ENCODE assay signal across 23 cellular contexts in the genomic region with DNA sequence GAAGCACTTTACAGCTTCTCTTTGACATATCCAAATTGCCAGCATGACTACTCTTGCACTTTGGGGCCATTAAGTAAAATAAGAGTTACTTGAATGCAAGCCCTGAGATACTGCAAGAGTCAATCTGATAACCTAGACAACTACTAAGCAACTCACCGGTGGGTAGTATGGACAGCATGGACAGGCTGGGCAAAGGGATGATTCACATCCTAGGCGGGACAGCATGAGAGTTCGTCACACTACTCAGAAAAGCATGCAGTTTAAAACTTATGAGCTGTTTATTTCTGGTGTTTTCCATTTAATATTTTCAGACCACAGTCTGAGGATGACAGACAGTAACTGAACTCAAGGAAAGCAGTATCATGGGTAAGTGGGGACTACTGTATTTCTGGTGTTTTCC.
DNase-seq lines count a peak whose midpoint lies in the region; ATAC-seq, FAIRE-seq and TF ChIP-seq lines count a peak whose summit lies in the region.
"Had no signal": no experiment of that assay in that cellular context is flagged by ENCODE, and none has a peak within 500 bp of the region (broad histone marks: within the 10 kb centered on the region; RNA-seq: fewer than 3 reads in every experiment).

No MANE protein-coding gene starts in this region.

- no peak overlapping the region for H3K4me2 ChIP-seq in astrocyte (ENCODE audit: low read length)
- H3K4me2 ChIP-seq: BLaER1 treated with 17β-estradiol and CSF1 and Interleukin-3, amounts not matched to agents 10 nM and 100 nM had no signal

- no peaks in the 10 kb centered on the region for H3K9me3 Mint-ChIP-seq in astrocyte (ENCODE audit: unreplicated experiment)
- H3K9me3 Mint-ChIP-seq: activated T-helper 2 cell treated with anti-CD3 and anti-CD28 coated beads, Interferon-gamma antibody, Interleukin-2, Interleukin-4, amounts not matched to agents 10 μg/mL and 5 μg/mL and 100 μg/mL, durations not matched to agents 14 hours and 24 hours and 36 hours had no signal

- FAIRE-seq in astrocyte (lab: Jason Lieb, UNC) = no peak

- no peaks in the 10 kb centered on the region for H4K20me1 ChIP-seq in astrocyte (ENCODE audit: insufficient read depth, low read length)
- H4K20me1 ChIP-seq: BLaER1 treated with 17β-estradiol and CSF1 and Interleukin-3, amounts not matched to agents 10 nM and 100 nM had no signal

- no peak overlapping the region for H3K27ac ChIP-seq in astrocyte (ENCODE audit: low read depth, low read length)
- H3K27ac ChIP-seq: BLaER1 treated with 17β-estradiol and CSF1 and Interleukin-3, amounts not matched to agents 10 nM and 100 nM; esophagus squamous epithelium; heart right ventricle had no signal

- no peaks in the 10 kb centered on the region for H3K27me3 Mint-ChIP-seq in astrocyte (ENCODE audit: low read depth, unreplicated experiment)
- H3K27me3 Mint-ChIP-seq: activated naive CD8-positive, alpha-beta T cell treated with anti-CD3 and anti-CD28 coated beads, Interleukin-2, amount 50 U/mL, for 24 hours had no signal

- ATAC-seq in HG02973 (IDR thresholded peaks at IDR 0.05; ENCODE audit: unreplicated experiment) = no peak
- ATAC-seq: activated naive CD8-positive, alpha-beta T cell treated with anti-CD3 and anti-CD28 coated beads, Interleukin-2, amount 50 U/mL, for 24 hours; GM12878; heart right ventricle; stimulated activated effector memory CD8-positive, alpha-beta T cell treated with anti-CD3 and anti-CD28 coated beads, Interleukin-12 subunit alpha, Interleukin-12 subunit beta, amount 100 ng/mL, for 72 hours had no signal

- DNase-seq in HCEC 1CT (peak; percentile 25), astrocyte (ENCODE audit: low read depth) (peak; percentile 41), fibroblast of pulmonary artery (ENCODE audit: low read depth) (peak; percentile 22), NCI-H2081 treated with DMSO at 0.1 percent for 48 hours (lab: John Stamatoyannopoulos, UW) (no peak), DMS114 treated with DMSO at 0.1 percent for 48 hours (lab: John Stamatoyannopoulos, UW; ENCODE audit: unreplicated experiment) (no peak), NCI-H187 (lab: John Stamatoyannopoulos, UW) (no peak)
- DNase-seq: activated CD4-positive, alpha-beta T cell treated with anti-CD3 and anti-CD28 coated beads for 48 hours; activated naive CD8-positive, alpha-beta T cell treated with anti-CD3 and anti-CD28 coated beads, Interleukin-2, amount 50 U/mL, for 24 hours; central memory CD4-positive, alpha-beta T cell; effector CD4-positive, alpha-beta T cell; esophagus squamous epithelium; heart right ventricle; KG1; NCI-H2081; NCI-H524; Right ventricle myocardium superior; stimulated activated CD4-positive, alpha-beta T cell treated with anti-CD3 and anti-CD28 coated beads, Interleukin-15, amount 100 ng/mL, for 24 hours; T-helper 1 cell had no signal

- no peak for TF ChIP-seq CTCF in astrocyte (IDR thresholded peaks at IDR 0.05; ENCODE audit: insufficient read depth, low read depth, low read length)
- TF ChIP-seq CTCF in fibroblast of pulmonary artery (IDR thresholded peaks at IDR 0.05; ENCODE audit: low read length, missing control alignments) = no peak

- no peak overlapping the region for H3K27ac Mint-ChIP-seq in astrocyte (ENCODE audit: unreplicated experiment)
- H3K27ac Mint-ChIP-seq: activated naive CD8-positive, alpha-beta T cell treated with anti-CD3 and anti-CD28 coated beads, Interleukin-2, amount 50 U/mL, for 24 hours; activated T-helper 2 cell treated with anti-CD3 and anti-CD28 coated beads, Interferon-gamma antibody, Interleukin-2, Interleukin-4, amounts not matched to agents 10 μg/mL and 5 μg/mL and 100 μg/mL, durations not matched to agents 14 hours and 24 hours and 36 hours; stimulated activated effector memory CD8-positive, alpha-beta T cell treated with anti-CD3 and anti-CD28 coated beads, Interleukin-12 subunit alpha, Interleukin-12 subunit beta, amount 100 ng/mL, for 72 hours had no signal

- no peak overlapping the region for H3K9ac ChIP-seq in astrocyte (ENCODE audit: low read length)
- H3K9ac ChIP-seq: BLaER1 treated with 17β-estradiol and CSF1 and Interleukin-3, amounts not matched to agents 10 nM and 100 nM had no signal

- no peaks in the 10 kb centered on the region for H3K36me3 ChIP-seq in astrocyte (ENCODE audit: insufficient read depth, low read length)

- no peak overlapping the region for H2AFZ ChIP-seq in astrocyte (ENCODE audit: low read depth, low read length)

- H3K4me1 ChIP-seq in astrocyte (ENCODE audit: insufficient read depth, low read length) = no peaks in the 10 kb centered on the region
- H3K4me1 ChIP-seq: BLaER1 treated with 17β-estradiol and CSF1 and Interleukin-3, amounts not matched to agents 10 nM and 100 nM; esophagus squamous epithelium; heart right ventricle had no signal

- peaks cover 4% of the 10 kb centered on the region for H3K36me3 Mint-ChIP-seq in astrocyte (ENCODE audit: low read depth, unreplicated experiment)

- peaks cover 8% of the 10 kb centered on the region for H3K4me1 Mint-ChIP-seq in astrocyte (ENCODE audit: low read depth, unreplicated experiment)
- H3K4me1 Mint-ChIP-seq: activated naive CD8-positive, alpha-beta T cell treated with anti-CD3 and anti-CD28 coated beads, Interleukin-2, amount 50 U/mL, for 24 hours; stimulated activated effector memory CD8-positive, alpha-beta T cell treated with anti-CD3 and anti-CD28 coated beads, Interleukin-12 subunit alpha, Interleukin-12 subunit beta, amount 100 ng/mL, for 72 hours had no signal

- H3K79me2 ChIP-seq in astrocyte (ENCODE audit: insufficient read depth, low read length) = no peaks in the 10 kb centered on the region

- no peaks in the 10 kb centered on the region for H3K27me3 ChIP-seq in astrocyte (ENCODE audit: insufficient read depth, low read length)
- H3K27me3 ChIP-seq: BLaER1 treated with 17β-estradiol and CSF1 and Interleukin-3, amounts not matched to agents 10 nM and 100 nM; esophagus squamous epithelium; heart right ventricle had no signal

- H3K4me3 ChIP-seq in astrocyte (ENCODE audit: insufficient read depth, low read depth, low read length) = no peak overlapping the region
- no peak overlapping the region for H3K4me3 ChIP-seq in fibroblast of pulmonary artery (replicated peaks; ENCODE audit: low read depth, low read length)
- H3K4me3 ChIP-seq: BLaER1 treated with 17β-estradiol and CSF1 and Interleukin-3, amounts not matched to agents 10 nM and 100 nM; esophagus squamous epithelium; GM12878; heart right ventricle had no signal

- H3K9me3 ChIP-seq in astrocyte (ENCODE audit: insufficient read depth, low read depth, low read length) = no peaks in the 10 kb centered on the region
- H3K9me3 ChIP-seq: esophagus squamous epithelium had no signal

- no peak overlapping the region for H3K4me3 Mint-ChIP-seq in astrocyte (ENCODE audit: unreplicated experiment)
- H3K4me3 Mint-ChIP-seq: activated naive CD8-positive, alpha-beta T cell treated with anti-CD3 and anti-CD28 coated beads, Interleukin-2, amount 50 U/mL, for 24 hours; stimulated activated effector memory CD8-positive, alpha-beta T cell treated with anti-CD3 and anti-CD28 coated beads, Interleukin-12 subunit alpha, Interleukin-12 subunit beta, amount 100 ng/mL, for 72 hours had no signal

Comparison
In these comparisons a context has a peak if more than half of its experiments do, and no peak if none do; other contexts are left out.
1. DNase-seq: peak in HCEC 1CT (single experiment), astrocyte (single experiment) and fibroblast of pulmonary artery (single experiment); none in NCI-H2081 treated with DMSO at 0.1 percent for 48 hours (single experiment), DMS114 treated with DMSO at 0.1 percent for 48 hours (single experiment) and NCI-H187 (0 of 2).